1 cellular context compared by ENCODE assay signal in genomic region chr17:44607836-44608690, GRCh38.
TF ChIP-seq lines count a peak whose summit lies in the region.

No MANE protein-coding gene starts in this region.

TF ChIP-seq in A549, 52 proteins besides CTCF, POLR2A, EP300 and RAD21 (continued from another document):
- TF ChIP-seq, protein P1, sequence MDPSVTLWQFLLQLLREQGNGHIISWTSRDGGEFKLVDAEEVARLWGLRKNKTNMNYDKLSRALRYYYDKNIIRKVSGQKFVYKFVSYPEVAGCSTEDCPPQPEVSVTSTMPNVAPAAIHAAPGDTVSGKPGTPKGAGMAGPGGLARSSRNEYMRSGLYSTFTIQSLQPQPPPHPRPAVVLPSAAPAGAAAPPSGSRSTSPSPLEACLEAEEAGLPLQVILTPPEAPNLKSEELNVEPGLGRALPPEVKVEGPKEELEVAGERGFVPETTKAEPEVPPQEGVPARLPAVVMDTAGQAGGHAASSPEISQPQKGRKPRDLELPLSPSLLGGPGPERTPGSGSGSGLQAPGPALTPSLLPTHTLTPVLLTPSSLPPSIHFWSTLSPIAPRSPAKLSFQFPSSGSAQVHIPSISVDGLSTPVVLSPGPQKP (IDR thresholded peaks at IDR 0.05; ENCODE audit: low read depth, low read length): no peak
- TF ChIP-seq TP53 (CRISPR knock-in tag; IDR thresholded peaks at IDR 0.05) (no peak), HOXB5 (CRISPR knock-in tag; IDR thresholded peaks at IDR 0.05) (no peak), FOXS1 (CRISPR knock-in tag; IDR thresholded peaks at IDR 0.05) (no peak)
